ENCODE assay signal across 9 cellular contexts in the genomic region with DNA sequence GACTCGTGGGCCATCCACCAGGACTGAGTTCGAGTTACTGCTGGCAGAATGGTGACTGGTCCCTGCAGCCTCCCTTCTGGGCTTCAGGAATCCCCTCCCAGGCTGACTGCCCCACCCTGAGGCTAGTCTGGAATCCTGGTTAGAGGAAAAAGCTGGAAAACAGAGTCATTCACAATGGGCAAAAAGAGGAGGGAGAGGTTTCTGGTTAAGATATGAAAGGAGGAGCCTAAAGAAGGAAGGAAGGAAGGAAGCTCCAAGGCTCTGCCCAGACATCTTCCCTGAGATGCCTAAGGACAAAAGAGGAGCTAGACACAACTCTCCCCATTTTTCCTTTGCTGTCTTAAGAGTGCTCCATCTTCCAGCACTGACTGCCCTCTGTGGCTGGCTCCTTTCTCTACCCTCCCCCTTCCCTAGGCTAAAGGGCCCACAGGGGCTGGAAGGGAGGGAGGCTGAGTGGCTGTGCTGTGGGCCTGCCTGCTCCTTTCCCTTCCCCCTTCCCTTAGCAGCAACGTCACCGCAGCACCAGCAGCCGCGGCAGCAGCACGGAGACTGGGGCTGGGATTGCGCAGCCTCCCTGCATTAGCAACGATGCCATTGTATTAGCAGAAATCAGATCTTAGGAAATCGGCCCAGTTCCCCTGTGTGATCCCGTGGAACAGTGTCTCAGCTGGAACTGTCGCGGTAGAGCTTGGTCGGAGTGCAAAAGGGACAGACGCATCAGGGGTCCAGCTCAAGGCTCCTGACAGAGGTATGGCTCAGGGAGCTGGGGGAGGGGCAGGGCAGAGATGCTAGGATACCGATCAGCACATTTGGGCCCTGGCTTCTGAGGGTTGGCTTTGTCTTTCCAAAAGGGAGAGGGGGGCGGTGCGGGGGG. TPM values are rescaled to one million over a fixed set of nuclear protein-coding genes. Genes with fewer than 3 reads are reported as not detected.
A peak's percentile ranks its signal among the peaks of the same experiment; 100 is the strongest.
DNase-seq lines count a peak whose midpoint lies in the region; ATAC-seq and TF ChIP-seq lines count a peak whose summit lies in the region.
"Had no signal": no experiment of that assay in that cellular context is flagged by ENCODE, and none has a peak within 500 bp of the region (broad histone marks: within the 10 kb centered on the region; RNA-seq: fewer than 3 reads in every experiment).

No MANE protein-coding gene starts in this region.

- intact Hi-C loops in dorsolateral prefrontal cortex (cut with DNase I): loop anchor here in 1 of 2 donors (2.0 kb wide), 1 partner anchor 50 kb away; no protein-coding TSS in a partner anchor

- TF ChIP-seq POLR2A in NB4 (IDR thresholded peaks at IDR 0.05; ENCODE audit: extremely low read depth, insufficient read length): no peak

- no peaks in the 10 kb centered on the region for H3K36me3 Mint-ChIP-seq in activated CD8-positive, alpha-beta memory T cell treated with anti-CD3 and anti-CD28 coated beads, Interleukin-2, amount 10 ng/mL, durations not matched to agents 7 days and 5 days

- DNase-seq in NB4 (ENCODE audit: low read depth) (peak; percentile 50), dorsolateral prefrontal cortex (peak; percentile 67 to 88 (median 84)), left lobe of liver (ENCODE audit: low spot score) (no peak), NCI-H526 (lab: John Stamatoyannopoulos, UW) (no peak), DMS79 (lab: John Stamatoyannopoulos, UW) (no peak), GM13977 (ENCODE audit: low spot score) (no peak)
- no peak for DNase-seq in activated CD8-positive, alpha-beta memory T cell treated with anti-CD3 and anti-CD28 coated beads, Interleukin-2, amount 10 ng/mL, durations not matched to agents 7 days and 5 days

- ATAC-seq in left lobe of liver: peak; percentile 68
- ATAC-seq in activated CD8-positive, alpha-beta memory T cell treated with anti-CD3 and anti-CD28 coated beads, Interleukin-2, amount 10 ng/mL, durations not matched to agents 7 days and 5 days: no peak

- H3K9me3 Mint-ChIP-seq in activated CD8-positive, alpha-beta memory T cell treated with anti-CD3 and anti-CD28 coated beads, Interleukin-2, amount 10 ng/mL, durations not matched to agents 7 days and 5 days (ENCODE audit: low read depth): no peaks in the 10 kb centered on the region
- H3K9me3 Mint-ChIP-seq: central memory CD8-positive, alpha-beta T cell had no signal

- H3K36me3 ChIP-seq in subcutaneous abdominal adipose tissue (ENCODE audit: control insufficient read depth in 5 of 5, insufficient read depth in 5 of 5, low read length in 5 of 5): peaks cover 0 to 6% (median 0%) of the 10 kb centered on the region in 5 donors

- H3K27me3 ChIP-seq in dorsolateral prefrontal cortex: no peaks in the 10 kb centered on the region
- H3K27me3 ChIP-seq in subcutaneous abdominal adipose tissue (ENCODE audit: control insufficient read depth in 5 of 5, insufficient read depth in 4 of 5, low read length in 5 of 5): no peaks in the 10 kb centered on the region

- H3K4me3 ChIP-seq in NB4 (ENCODE audit: low read depth, low read length): no peak overlapping the region
- peak overlapping the region; percentile 33 to 83 (median 67) for H3K4me3 ChIP-seq in dorsolateral prefrontal cortex
- H3K4me3 ChIP-seq in subcutaneous abdominal adipose tissue (ENCODE audit: low read depth in 1 of 5, low read length in 5 of 5): peak overlapping the region; percentile 50 to 74 (median 66)

- no peaks in the 10 kb centered on the region for H3K9me3 ChIP-seq in subcutaneous abdominal adipose tissue (ENCODE audit: control insufficient read depth in 5 of 5, low read length in 5 of 5)

- peaks cover 14 to 46% (median 39%) of the 10 kb centered on the region in 5 donors for H3K4me1 ChIP-seq in subcutaneous abdominal adipose tissue (ENCODE audit: control insufficient read depth in 5 of 5, insufficient read depth in 5 of 5, low read length in 5 of 5)

- H3K27me3 Mint-ChIP-seq in activated CD8-positive, alpha-beta memory T cell treated with anti-CD3 and anti-CD28 coated beads, Interleukin-2, amount 10 ng/mL, durations not matched to agents 7 days and 5 days: peaks cover 12% of the 10 kb centered on the region

- peak overlapping the region; percentile 86 to 98 (median 95) for H3K27ac ChIP-seq in dorsolateral prefrontal cortex
- peak overlapping the region; percentile 91 for H3K27ac ChIP-seq in subcutaneous abdominal adipose tissue (ENCODE audit: low read depth, low read length)

- no peaks in the 10 kb centered on the region for H3K4me1 Mint-ChIP-seq in activated CD8-positive, alpha-beta memory T cell treated with anti-CD3 and anti-CD28 coated beads, Interleukin-2, amount 10 ng/mL, durations not matched to agents 7 days and 5 days
- H3K4me1 Mint-ChIP-seq: central memory CD8-positive, alpha-beta T cell had no signal

- H3K4me3 Mint-ChIP-seq in activated CD8-positive, alpha-beta memory T cell treated with anti-CD3 and anti-CD28 coated beads, Interleukin-2, amount 10 ng/mL, durations not matched to agents 7 days and 5 days: no peak overlapping the region
- H3K4me3 Mint-ChIP-seq: central memory CD8-positive, alpha-beta T cell had no signal

- TF ChIP-seq CTCF in NB4 (IDR thresholded peaks at IDR 0.05; ENCODE audit: low read depth, low read length) (no peak), dorsolateral prefrontal cortex (IDR thresholded peaks at IDR 0.05 in 54 of 56, conservative IDR thresholded peaks at IDR 0.05 in 2 of 56; ENCODE audit: low read depth in 1 of 56, partially characterized antibody in 56 of 56) (peak in 16 of 56 donors; percentile 8 to 32 (median 17)), GM13977 (IDR thresholded peaks at IDR 0.05; ENCODE audit: extremely low read depth, insufficient read depth, missing control alignments) (no peak)

- CTCF ChIA-PET in activated CD8-positive, alpha-beta memory T cell treated with anti-CD3 and anti-CD28 coated beads, Interleukin-2, amount 10 ng/mL, durations not matched to agents 7 days and 5 days (lab: Charles Lee): interaction anchor here (1.1 kb wide), 1 partner anchor 15 kb away, joined by 3 read pairs; no protein-coding TSS in a partner anchor

- peak overlapping the region in 4 of 5 donors; percentile 11 to 73 (median 66) for H3K9ac ChIP-seq in subcutaneous abdominal adipose tissue (ENCODE audit: low read length in 5 of 5)

- in situ Hi-C loops in GM13977 (cut with MboI; ENCODE audit: low pct_unique_long_range_greater_than_20kb, low sequenced_read_pairs, unreplicated experiment): no loop called here

- H3K27ac Mint-ChIP-seq in activated CD8-positive, alpha-beta memory T cell treated with anti-CD3 and anti-CD28 coated beads, Interleukin-2, amount 10 ng/mL, durations not matched to agents 7 days and 5 days: no peak overlapping the region

RNA-seq across cellular contexts. Expression of a gene that starts 48.7 kb away (rescaled TPM):
- total RNA-seq in dorsolateral prefrontal cortex (100 to 1,000 TPM in 119 of 120 experiments, 10 to 100 TPM in 1; 95.5 to 189 (median 149) TPM), left lobe of liver (9.1 TPM)
- 1 to 10 TPM in 1 of 2 experiments, under 1 TPM in 1; 0.99 to 2.8 TPM for total RNA-seq in activated CD8-positive, alpha-beta memory T cell treated with anti-CD3 and anti-CD28 coated beads, Interleukin-2, amount 10 ng/mL, durations not matched to agents 7 days and 5 days

Comparison
In these comparisons a context has a peak if more than half of its experiments do, and no peak if none do; other contexts are left out.
1. DNase-seq: peak in NB4 (single experiment) and dorsolateral prefrontal cortex (10 of 10); none in left lobe of liver (single experiment), activated CD8-positive, alpha-beta memory T cell treated with anti-CD3 and anti-CD28 coated beads, Interleukin-2, amount 10 ng/mL, durations not matched to agents 7 days and 5 days (single experiment), NCI-H526 (0 of 2), DMS79 (single experiment) and GM13977 (single experiment).